Comparison of ENCODE assay signal across 19 cellular contexts in the genomic region with DNA sequence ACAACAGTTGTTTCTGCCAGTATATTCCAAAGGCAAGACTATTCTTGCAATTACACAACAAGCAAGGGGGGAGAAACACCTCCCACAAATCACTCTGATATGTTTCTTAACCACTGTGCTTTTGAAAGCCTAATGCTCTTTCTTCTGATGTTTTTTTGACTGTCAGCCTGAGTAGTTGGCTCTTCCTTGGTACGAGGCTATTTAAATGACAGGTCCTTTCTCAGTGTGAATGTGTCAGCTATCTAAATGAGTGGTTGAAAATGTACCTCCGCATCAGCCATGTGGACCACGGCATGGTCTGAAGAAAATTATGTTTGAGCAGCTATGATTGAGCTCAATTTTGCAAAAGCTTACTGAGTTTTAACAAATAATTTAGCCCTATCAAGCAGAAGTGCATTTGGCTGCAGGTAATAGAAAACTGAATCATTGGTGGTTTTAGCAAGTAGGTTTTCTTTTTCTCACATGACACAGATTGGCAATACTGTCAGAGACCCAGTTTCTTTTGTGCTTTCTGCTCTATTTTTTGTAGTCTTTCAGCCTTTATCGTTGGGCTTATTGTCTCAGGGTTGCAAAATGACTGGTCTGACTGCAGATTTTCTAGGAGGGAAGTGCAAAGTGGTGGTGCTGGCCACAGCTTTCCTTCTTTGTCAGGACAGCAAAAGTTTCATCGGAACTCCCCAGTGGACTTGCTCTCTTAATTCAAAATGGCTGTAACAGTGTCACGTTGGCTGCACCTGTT.
DNase-seq lines count a peak whose midpoint lies in the region; ATAC-seq and FAIRE-seq lines count a peak whose summit lies in the region.
"Had no signal": no experiment of that assay in that cellular context is flagged by ENCODE, and none has a peak within 500 bp of the region (broad histone marks: within the 10 kb centered on the region; RNA-seq: fewer than 3 reads in every experiment).

No MANE protein-coding gene starts in this region.

- intact Hi-C loops in activated CD4-positive, alpha-beta memory T cell treated with anti-CD3 and anti-CD28 coated beads for 36 hours (cut with micrococcal nuclease) = no loop called here

- DNase-seq in activated T-cell treated with anti-CD3 and anti-CD28 coated beads, Interleukin-2, amount 50 U/mL, for 72 hours = peak; percentile 2 to 17
- DNase-seq in activated T-cell treated with anti-CD3 and anti-CD28 coated beads for 4 hours (no peak), GM18507 (ENCODE audit: extremely low spot score, insufficient read length, low read depth) (no peak), superior temporal gyrus (ENCODE audit: extremely low spot score) (peak; percentile 18), medulla oblongata (ENCODE audit: extremely low spot score) (no peak), hippocampal formation (lab: John Stamatoyannopoulos, UW) (no peak)
- DNase-seq in activated CD4-positive, alpha-beta memory T cell treated with anti-CD3 and anti-CD28 coated beads for 36 hours = peak; percentile 9
- DNase-seq: C1 segment of cervical spinal cord, DND-41, HCEC 1CT, KG1, NCI-H1048, NCI-H1436 treated with DMSO at 0.1 percent for 48 hours, NCI-H2029 treated with DMSO at 0.1 percent for 48 hours, NCI-H510A, SIG-M5 had no signal

- H3K27ac Mint-ChIP-seq in activated T-cell treated with anti-CD3 and anti-CD28 coated beads, Interleukin-2, amount 50 U/mL, for 72 hours = no peak overlapping the region
- no peak overlapping the region for H3K27ac Mint-ChIP-seq in activated CD4-positive, alpha-beta memory T cell treated with anti-CD3 and anti-CD28 coated beads for 36 hours

- peak overlapping the region in 1 of 2 donors; percentile 42 for H3K4me3 Mint-ChIP-seq in activated T-cell treated with anti-CD3 and anti-CD28 coated beads, Interleukin-2, amount 50 U/mL, for 72 hours
- no peak overlapping the region for H3K4me3 Mint-ChIP-seq in activated CD4-positive, alpha-beta memory T cell treated with anti-CD3 and anti-CD28 coated beads for 36 hours

- peak; percentile 82 to 88 for ATAC-seq in activated T-cell treated with anti-CD3 and anti-CD28 coated beads, Interleukin-2, amount 50 U/mL, for 72 hours (replicated peaks in 1 of 2)
- ATAC-seq in HG02588 (IDR thresholded peaks at IDR 0.05; ENCODE audit: unreplicated experiment) = no peak
- ATAC-seq: HepG2 had no signal

- POLR2A ChIA-PET in activated CD4-positive, alpha-beta memory T cell treated with anti-CD3 and anti-CD28 coated beads for 36 hours (lab: Charles Lee) = no interaction called here

- peak; percentile 21 for FAIRE-seq in GM18507 (lab: Jason Lieb, UNC)
- FAIRE-seq: G401.6, HepG2 had no signal

- peaks cover 14% of the 10 kb centered on the region for H3K4me1 Mint-ChIP-seq in activated T-cell treated with anti-CD3 and anti-CD28 coated beads, Interleukin-2, amount 50 U/mL, for 72 hours (ENCODE audit: low read depth)
- peaks cover 5% of the 10 kb centered on the region for H3K4me1 Mint-ChIP-seq in activated CD4-positive, alpha-beta memory T cell treated with anti-CD3 and anti-CD28 coated beads for 36 hours (ENCODE audit: low read depth)

- no peaks in the 10 kb centered on the region for H3K36me3 Mint-ChIP-seq in activated T-cell treated with anti-CD3 and anti-CD28 coated beads, Interleukin-2, amount 50 U/mL, for 72 hours (ENCODE audit: insufficient read depth in 2 of 2)
- no peaks in the 10 kb centered on the region for H3K36me3 Mint-ChIP-seq in activated CD4-positive, alpha-beta memory T cell treated with anti-CD3 and anti-CD28 coated beads for 36 hours

- CTCF ChIA-PET in activated CD4-positive, alpha-beta memory T cell treated with anti-CD3 and anti-CD28 coated beads for 36 hours (lab: Charles Lee) = interaction anchor here (1.4 kb wide), 1 partner anchor 9 kb away, joined by 4 read pairs; no protein-coding TSS in a partner anchor

- H3K9me3 Mint-ChIP-seq in activated T-cell treated with anti-CD3 and anti-CD28 coated beads, Interleukin-2, amount 50 U/mL, for 72 hours = no peaks in the 10 kb centered on the region
- no peaks in the 10 kb centered on the region for H3K9me3 Mint-ChIP-seq in activated CD4-positive, alpha-beta memory T cell treated with anti-CD3 and anti-CD28 coated beads for 36 hours

- H3K27me3 Mint-ChIP-seq in activated T-cell treated with anti-CD3 and anti-CD28 coated beads, Interleukin-2, amount 50 U/mL, for 72 hours (ENCODE audit: low read depth) = peaks cover 18% of the 10 kb centered on the region
- H3K27me3 Mint-ChIP-seq in activated CD4-positive, alpha-beta memory T cell treated with anti-CD3 and anti-CD28 coated beads for 36 hours = peaks cover 19% of the 10 kb centered on the region

Comparison
In these comparisons a context has a peak if more than half of its experiments do, and no peak if none do; other contexts are left out.
1. DNase-seq: peak in activated T-cell treated with anti-CD3 and anti-CD28 coated beads, Interleukin-2, amount 50 U/mL, for 72 hours (2 of 2), activated CD4-positive, alpha-beta memory T cell treated with anti-CD3 and anti-CD28 coated beads for 36 hours (single experiment) and superior temporal gyrus (single experiment); none in activated T-cell treated with anti-CD3 and anti-CD28 coated beads for 4 hours (single experiment), GM18507 (single experiment), medulla oblongata (single experiment) and hippocampal formation (0 of 2).